15 cellular contexts compared by ENCODE assay signal in the genomic region with DNA sequence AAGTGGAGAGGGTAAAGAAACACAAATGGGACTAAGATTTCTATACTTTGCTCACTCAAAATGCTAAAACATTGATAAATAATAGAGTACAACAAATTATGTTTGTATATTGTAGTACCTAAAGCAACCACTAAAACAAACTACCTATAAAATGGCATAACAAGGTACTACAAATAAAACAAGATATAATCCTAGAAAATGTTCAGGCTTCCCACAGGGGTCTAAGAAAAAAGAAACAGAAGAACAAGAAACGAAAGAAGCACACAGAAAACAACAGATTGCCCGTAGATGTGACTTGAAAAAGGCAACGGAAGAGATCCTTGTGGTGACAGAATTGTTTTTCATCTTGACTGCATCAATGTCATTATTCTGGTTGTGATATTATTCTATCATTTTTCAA.
"Had no signal": no experiment of that assay in that cellular context is flagged by ENCODE, and none has a peak within 500 bp of the region (broad histone marks: within the 10 kb centered on the region; RNA-seq: fewer than 3 reads in every experiment).

No MANE protein-coding gene starts in this region.

- H3K36me3 Mint-ChIP-seq: natural killer cell treated with Interleukin-12 subunit alpha and Interleukin-12 subunit beta and Interleukin-15 and Interleukin-18, amount 100 ng/mL, for 72 hours had no signal

- H3K9me3 ChIP-seq: ovary, upper lobe of right lung had no signal

- H3K27ac Mint-ChIP-seq: natural killer cell treated with Interleukin-12 subunit alpha and Interleukin-12 subunit beta and Interleukin-15 and Interleukin-18, amount 100 ng/mL, for 72 hours; stimulated activated naive CD8-positive, alpha-beta T cell treated with anti-CD3 and anti-CD28 coated beads, Interleukin-15, Interleukin-2, amounts not matched to agents 100 ng/mL and 50 ng/mL, for 24 hours had no signal

- H3K27me3 Mint-ChIP-seq: natural killer cell treated with Interleukin-12 subunit alpha and Interleukin-12 subunit beta and Interleukin-15 and Interleukin-18, amount 100 ng/mL, for 72 hours; stimulated activated naive CD8-positive, alpha-beta T cell treated with anti-CD3 and anti-CD28 coated beads, Interleukin-15, Interleukin-2, amounts not matched to agents 100 ng/mL and 50 ng/mL, for 24 hours had no signal

- ATAC-seq: activated T-cell treated with anti-CD3 and anti-CD28 coated beads, Interleukin-2, amount 50 U/mL, for 4 hours; left lobe of liver; natural killer cell treated with Interleukin-12 subunit alpha and Interleukin-12 subunit beta and Interleukin-15 and Interleukin-18, amount 100 ng/mL, for 72 hours; upper lobe of right lung had no signal

- H3K4me3 Mint-ChIP-seq: activated T-cell treated with anti-CD3 and anti-CD28 coated beads, Interleukin-2, amount 50 U/mL, for 4 hours; natural killer cell treated with Interleukin-12 subunit alpha and Interleukin-12 subunit beta and Interleukin-15 and Interleukin-18, amount 100 ng/mL, for 72 hours; stimulated activated naive CD8-positive, alpha-beta T cell treated with anti-CD3 and anti-CD28 coated beads, Interleukin-15, Interleukin-2, amounts not matched to agents 100 ng/mL and 50 ng/mL, for 24 hours had no signal

- H3K4me3 ChIP-seq: ovary, upper lobe of right lung had no signal

- H3K27ac ChIP-seq: ovary, upper lobe of right lung had no signal

- DNase-seq: activated gamma-delta T cell; activated T-cell treated with anti-CD3 and anti-CD28 coated beads, Interleukin-2, amount 50 U/mL, for 4 hours; aorta; caudate nucleus; dermis blood vessel endothelial cell; foreskin melanocyte; islet precursor cell; ovary; stimulated activated CD4-positive, alpha-beta T cell treated with anti-CD3 and anti-CD28 coated beads, Interleukin-4, amount 100 ng/mL, for 1 hour; stimulated activated CD8-positive, alpha-beta memory T cell treated with anti-CD3 and anti-CD28 coated beads, Interleukin-4, amount 100 ng/mL, for 48 hours; T-helper 2 cell; upper lobe of right lung had no signal

- H3K4me1 ChIP-seq: upper lobe of right lung had no signal

- H3K27me3 ChIP-seq: ovary, upper lobe of right lung had no signal

- H3K36me3 ChIP-seq: ovary, upper lobe of right lung had no signal
